Comparison of ENCODE assay signal across 27 cellular contexts in genomic region chr16:11485676-11486075, GRCh38.
"Had no signal": no experiment of that assay in that cellular context is flagged by ENCODE, and none has a peak within 500 bp of the region (broad histone marks: within the 10 kb centered on the region; RNA-seq: fewer than 3 reads in every experiment).

No MANE protein-coding gene starts in this region.

- H3K4me1 Mint-ChIP-seq: endodermal cell had no signal

- FAIRE-seq: colon, endometrium, frontal cortex had no signal

- ATAC-seq: effector memory CD8-positive, alpha-beta T cell; foreskin keratinocyte; gastrocnemius medialis; gastroesophageal sphincter had no signal

- H3K27me3 Mint-ChIP-seq: effector memory CD8-positive, alpha-beta T cell had no signal

- H3K27ac Mint-ChIP-seq: dendritic cell treated with granulocyte-macrophage colony-stimulating factor and Interleukin-4, amounts not matched to agents 40 ng/mL and 50 ng/mL, for 4 days; effector memory CD8-positive, alpha-beta T cell; endodermal cell had no signal

- H3K27ac ChIP-seq: colonic mucosa, dorsolateral prefrontal cortex, epithelial cell of prostate, esophagus muscularis mucosa, esophagus squamous epithelium, foreskin keratinocyte, gastrocnemius medialis, gastroesophageal sphincter, heart left ventricle, heart right ventricle had no signal

- H3K9me3 ChIP-seq: colonic mucosa, gastrocnemius medialis had no signal

- H3K4me1 ChIP-seq: colonic mucosa, esophagus muscularis mucosa, gastrocnemius medialis, gastroesophageal sphincter, heart left ventricle had no signal

- H3K4me3 ChIP-seq: colonic mucosa, coronary artery, dorsolateral prefrontal cortex, esophagus muscularis mucosa, esophagus squamous epithelium, gastrocnemius medialis, gastroesophageal sphincter, heart left ventricle, heart right ventricle had no signal

- DNase-seq: colonic mucosa; cortex of kidney; dermis blood vessel endothelial cell; dorsolateral prefrontal cortex; effector CD4-positive, alpha-beta T cell; effector CD8-positive, alpha-beta T cell; effector memory CD4-positive, alpha-beta T cell; effector memory CD8-positive, alpha-beta T cell; endodermal cell; erythroblast; esophagus squamous epithelium; foreskin fibroblast; foreskin keratinocyte; foreskin melanocyte; gastrocnemius medialis; glutamatergic neuron; head of caudate nucleus; heart left ventricle; heart right ventricle had no signal

- H3K4me3 Mint-ChIP-seq: dendritic cell treated with granulocyte-macrophage colony-stimulating factor and Interleukin-4, amounts not matched to agents 40 ng/mL and 50 ng/mL, for 4 days; effector memory CD8-positive, alpha-beta T cell; endodermal cell had no signal

- H3K36me3 ChIP-seq: colonic mucosa, esophagus muscularis mucosa, esophagus squamous epithelium, gastroesophageal sphincter, heart left ventricle had no signal

- H3K27me3 ChIP-seq: colonic mucosa, dorsolateral prefrontal cortex, esophagus muscularis mucosa, esophagus squamous epithelium, foreskin keratinocyte, gastrocnemius medialis, gastroesophageal sphincter, heart left ventricle, heart right ventricle had no signal
